Comparison of ENCODE assay signal across 8 cellular contexts in genomic region chr14:95432152-95433093, GRCh38.
A peak's percentile ranks its signal among the peaks of the same experiment; 100 is the strongest.
DNase-seq lines count a peak whose midpoint lies in the region; ATAC-seq, FAIRE-seq and TF ChIP-seq lines count a peak whose summit lies in the region.

No MANE protein-coding gene starts in this region.

- no peaks in the 10 kb centered on the region for H3K36me3 Mint-ChIP-seq in MCF 10A (ENCODE audit: insufficient read depth, unreplicated experiment)

- no TSS peak for BruUV-seq in MCF 10A (replicated peaks; lab: Mats Ljungman, UMichigan)

- POLR2A ChIA-PET in MCF 10A (lab: Yijun Ruan, JAX), result interaction anchor here (0.6 to 0.7 kb wide), 2 partner anchors 152 to 210 kb away, joined by 3 read pairs; no protein-coding TSS in a partner anchor

- CTCF ChIA-PET in MCF 10A (lab: Yijun Ruan, JAX), result interaction anchor here (0.5 to 4.6 kb wide), 44 partner anchors 9 to 1263 kb away, joined by 3 to 40 read pairs (median 3); no protein-coding TSS in a partner anchor

- TF ChIP-seq CTCF in MCF 10A (IDR thresholded peaks at IDR 0.05; ENCODE audit: unreplicated experiment), result peak; percentile 94

- no peak for FAIRE-seq in urothelium cell line (lab: Jason Lieb, UNC)

- intact Hi-C loops in MCF 10A (cut with micrococcal nuclease), result loop anchor here (1.0 to 2.0 kb wide), 3 partner anchors 258 to 743 kb away; no protein-coding TSS in a partner anchor

- DNase-seq in D341Med (ENCODE audit: low spot score) (peak; percentile 90), NCI-H1092 treated with DMSO at 0.1 percent for 48 hours (lab: John Stamatoyannopoulos, UW) (peak; percentile 10), MCF 10A (ENCODE audit: unreplicated experiment) (peak; percentile 48), urothelium cell line (ENCODE audit: low spot score) (peak; percentile 42), NCI-H446 treated with DMSO at 0.1 percent for 48 hours (lab: John Stamatoyannopoulos, UW) (no peak)
- no peak for DNase-seq in stimulated activated CD4-positive, alpha-beta T cell treated with anti-CD3 and anti-CD28 coated beads, Interleukin-4, amount 100 ng/mL, for 24 hours

- peaks cover 3% of the 10 kb centered on the region for H3K4me1 Mint-ChIP-seq in MCF 10A (ENCODE audit: insufficient read depth, unreplicated experiment)

- no peak for ATAC-seq in GM19324 (IDR thresholded peaks at IDR 0.05; ENCODE audit: low FRiP score, unreplicated experiment)

- no peaks in the 10 kb centered on the region for H3K27me3 ChIP-seq in layer of hippocampus (ENCODE audit: control insufficient read depth, insufficient read depth, low read length)

- H3K4me3 Mint-ChIP-seq in MCF 10A (ENCODE audit: unreplicated experiment), result no peak overlapping the region

- H3K27ac Mint-ChIP-seq in MCF 10A (ENCODE audit: low read depth, unreplicated experiment), result peak overlapping the region; percentile 63

- H3K27me3 Mint-ChIP-seq in MCF 10A (ENCODE audit: insufficient read depth, unreplicated experiment), result no peaks in the 10 kb centered on the region

- H3K27ac ChIP-seq in layer of hippocampus (ENCODE audit: low read depth, low read length), result peak overlapping the region; percentile 46

- H3K9me3 Mint-ChIP-seq in MCF 10A (ENCODE audit: unreplicated experiment), result no peaks in the 10 kb centered on the region

Comparison
In these comparisons a context has a peak if more than half of its experiments do, and no peak if none do; other contexts are left out.
1. DNase-seq: peak in D341Med (single experiment), NCI-H1092 treated with DMSO at 0.1 percent for 48 hours (single experiment), MCF 10A (single experiment) and urothelium cell line (single experiment); none in stimulated activated CD4-positive, alpha-beta T cell treated with anti-CD3 and anti-CD28 coated beads, Interleukin-4, amount 100 ng/mL, for 24 hours (single experiment) and NCI-H446 treated with DMSO at 0.1 percent for 48 hours (single experiment).